1 cellular context compared by ENCODE assay signal in the genomic region with DNA sequence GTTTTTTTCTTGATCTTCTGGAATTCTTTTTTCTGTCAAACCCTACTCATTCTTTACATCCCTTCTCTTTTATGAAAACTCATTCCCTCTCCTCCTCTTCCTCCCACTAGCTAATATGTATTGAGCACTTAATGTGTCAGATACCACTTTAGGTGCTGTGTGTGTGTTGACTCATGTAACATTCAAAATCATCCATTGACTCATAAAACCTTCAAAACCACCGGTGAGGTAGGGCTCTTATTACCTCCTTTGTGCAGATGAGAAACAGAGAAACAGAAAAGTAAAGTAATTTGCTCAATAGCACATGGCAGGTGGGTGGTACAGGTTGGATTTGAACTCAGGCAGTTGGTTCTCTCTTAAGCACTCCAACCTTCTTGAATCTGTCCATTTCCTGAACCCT.
TF ChIP-seq lines count a peak whose summit lies in the region.

No MANE protein-coding gene starts in this region.

TF ChIP-seq in HepG2, 621 proteins besides CTCF, POLR2A, EP300 and RAD21 (continued from another document):
- TF ChIP-seq, protein P1, sequence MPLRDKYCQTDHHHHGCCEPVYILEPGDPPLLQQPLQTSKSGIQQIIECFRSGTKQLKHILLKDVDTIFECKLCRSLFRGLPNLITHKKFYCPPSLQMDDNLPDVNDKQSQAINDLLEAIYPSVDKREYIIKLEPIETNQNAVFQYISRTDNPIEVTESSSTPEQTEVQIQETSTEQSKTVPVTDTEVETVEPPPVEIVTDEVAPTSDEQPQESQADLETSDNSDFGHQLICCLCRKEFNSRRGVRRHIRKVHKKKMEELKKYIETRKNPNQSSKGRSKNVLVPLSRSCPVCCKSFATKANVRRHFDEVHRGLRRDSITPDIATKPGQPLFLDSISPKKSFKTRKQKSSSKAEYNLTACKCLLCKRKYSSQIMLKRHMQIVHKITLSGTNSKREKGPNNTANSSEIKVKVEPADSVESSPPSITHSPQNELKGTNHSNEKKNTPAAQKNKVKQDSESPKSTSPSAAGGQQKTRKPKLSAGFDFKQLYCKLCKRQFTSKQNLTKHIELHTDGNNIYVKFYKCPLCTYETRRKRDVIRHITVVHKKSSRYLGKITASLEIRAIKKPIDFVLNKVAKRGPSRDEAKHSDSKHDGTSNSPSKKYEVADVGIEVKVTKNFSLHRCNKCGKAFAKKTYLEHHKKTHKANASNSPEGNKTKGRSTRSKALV (CRISPR knock-in tag; IDR thresholded peaks at IDR 0.05): 0 out of 2 replicates have a peak, but pooled peaks have one; percentile 28
- TF ChIP-seq ZSCAN9 (CRISPR knock-in tag; IDR thresholded peaks at IDR 0.05; ENCODE audit: borderline replicate concordance) (no peak), FOXK1 (CRISPR knock-in tag; IDR thresholded peaks at IDR 0.05; ENCODE audit: borderline replicate concordance, low read depth) (no peak), ZNF557 (CRISPR knock-in tag; IDR thresholded peaks at IDR 0.05) (no peak), GABPB1 (CRISPR knock-in tag; IDR thresholded peaks at IDR 0.05) (no peak), BRD4 (CRISPR knock-in tag; IDR thresholded peaks at IDR 0.05) (no peak), ZNF724P (CRISPR knock-in tag; IDR thresholded peaks at IDR 0.05; ENCODE audit: borderline replicate concordance) (no peak), ZKSCAN5 (CRISPR knock-in tag; IDR thresholded peaks at IDR 0.05) (no peak), ZBTB8A (CRISPR knock-in tag; IDR thresholded peaks at IDR 0.05; ENCODE audit: borderline replicate concordance, low read depth) (no peak), HNRNPLL (IDR thresholded peaks at IDR 0.05; ENCODE audit: low read depth, low read length, poor library complexity, severe bottlenecking) (no peak), MXD4 (CRISPR knock-in tag; IDR thresholded peaks at IDR 0.05) (no peak), SMAD3 (CRISPR knock-in tag; IDR thresholded peaks at IDR 0.05) (no peak), ZNF205 (CRISPR knock-in tag; IDR thresholded peaks at IDR 0.05) (no peak), ATF7 (IDR thresholded peaks at IDR 0.05) (no peak), ATF7 (CRISPR knock-in tag; IDR thresholded peaks at IDR 0.05) (no peak), HOXD1 (CRISPR knock-in tag; IDR thresholded peaks at IDR 0.05) (no peak), TBX3 (IDR thresholded peaks at IDR 0.05; ENCODE audit: borderline replicate concordance) (0 out of 2 replicates have a peak, but pooled peaks have one; percentile 18), ZNF510 (CRISPR knock-in tag; IDR thresholded peaks at IDR 0.05; ENCODE audit: low read depth) (no peak), DMAP1 (CRISPR knock-in tag; IDR thresholded peaks at IDR 0.05) (no peak), GABPA (IDR thresholded peaks at IDR 0.05; ENCODE audit: low read depth, low read length) (no peak), GABPA (CRISPR knock-in tag; IDR thresholded peaks at IDR 0.05; ENCODE audit: low read depth) (no peak), ZNF7 (CRISPR knock-in tag; IDR thresholded peaks at IDR 0.05) (peak; percentile 64; the same call in 1 of the 2 replicates), KDM1A (CRISPR knock-in tag; IDR thresholded peaks at IDR 0.05) (no peak), TBL1XR1 (IDR thresholded peaks at IDR 0.05; ENCODE audit: borderline replicate concordance, low read length, partially characterized antibody) (no peak), MAZ (IDR thresholded peaks at IDR 0.05; ENCODE audit: borderline replicate concordance, low read depth, low read length) (no peak), MAZ (CRISPR knock-in tag; IDR thresholded peaks at IDR 0.05; ENCODE audit: low read depth) (no peak), MEF2D (CRISPR knock-in tag; IDR thresholded peaks at IDR 0.05) (no peak), ZNF10 (CRISPR knock-in tag; IDR thresholded peaks at IDR 0.05; ENCODE audit: borderline replicate concordance, low read depth) (no peak), SP140L (CRISPR knock-in tag; IDR thresholded peaks at IDR 0.05; ENCODE audit: borderline replicate concordance) (0 out of 2 replicates have a peak, but pooled peaks have one; percentile 35), ZNF644 (CRISPR knock-in tag; IDR thresholded peaks at IDR 0.05; ENCODE audit: low read depth) (no peak), SNAI1 (CRISPR knock-in tag; IDR thresholded peaks at IDR 0.05; ENCODE audit: borderline replicate concordance) (no peak), DNMT1 (CRISPR knock-in tag; IDR thresholded peaks at IDR 0.05) (no peak), CCAR2 (optimal IDR thresholded peaks at IDR 0.05; ENCODE audit: low read depth, low read length) (no peak), ZNF446 (CRISPR knock-in tag; IDR thresholded peaks at IDR 0.05) (no peak), SIN3A (IDR thresholded peaks at IDR 0.05; ENCODE audit: borderline replicate concordance, low read depth, low read length) (no peak), ZBTB38 (CRISPR knock-in tag; IDR thresholded peaks at IDR 0.05) (no peak)
- TF ChIP-seq, protein P2, sequence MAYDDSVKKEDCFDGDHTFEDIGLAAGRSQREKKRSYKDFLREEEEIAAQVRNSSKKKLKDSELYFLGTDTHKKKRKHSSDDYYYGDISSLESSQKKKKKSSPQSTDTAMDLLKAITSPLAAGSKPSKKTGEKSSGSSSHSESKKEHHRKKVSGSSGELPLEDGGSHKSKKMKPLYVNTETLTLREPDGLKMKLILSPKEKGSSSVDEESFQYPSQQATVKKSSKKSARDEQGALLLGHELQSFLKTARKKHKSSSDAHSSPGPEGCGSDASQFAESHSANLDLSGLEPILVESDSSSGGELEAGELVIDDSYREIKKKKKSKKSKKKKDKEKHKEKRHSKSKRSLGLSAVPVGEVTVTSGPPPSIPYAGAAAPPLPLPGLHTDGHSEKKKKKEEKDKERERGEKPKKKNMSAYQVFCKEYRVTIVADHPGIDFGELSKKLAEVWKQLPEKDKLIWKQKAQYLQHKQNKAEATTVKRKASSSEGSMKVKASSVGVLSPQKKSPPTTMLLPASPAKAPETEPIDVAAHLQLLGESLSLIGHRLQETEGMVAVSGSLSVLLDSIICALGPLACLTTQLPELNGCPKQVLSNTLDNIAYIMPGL (CRISPR knock-in tag; IDR thresholded peaks at IDR 0.05; ENCODE audit: borderline replicate concordance in 1 of 2, low read depth in 1 of 2): no peak
- TF ChIP-seq, protein P3, sequence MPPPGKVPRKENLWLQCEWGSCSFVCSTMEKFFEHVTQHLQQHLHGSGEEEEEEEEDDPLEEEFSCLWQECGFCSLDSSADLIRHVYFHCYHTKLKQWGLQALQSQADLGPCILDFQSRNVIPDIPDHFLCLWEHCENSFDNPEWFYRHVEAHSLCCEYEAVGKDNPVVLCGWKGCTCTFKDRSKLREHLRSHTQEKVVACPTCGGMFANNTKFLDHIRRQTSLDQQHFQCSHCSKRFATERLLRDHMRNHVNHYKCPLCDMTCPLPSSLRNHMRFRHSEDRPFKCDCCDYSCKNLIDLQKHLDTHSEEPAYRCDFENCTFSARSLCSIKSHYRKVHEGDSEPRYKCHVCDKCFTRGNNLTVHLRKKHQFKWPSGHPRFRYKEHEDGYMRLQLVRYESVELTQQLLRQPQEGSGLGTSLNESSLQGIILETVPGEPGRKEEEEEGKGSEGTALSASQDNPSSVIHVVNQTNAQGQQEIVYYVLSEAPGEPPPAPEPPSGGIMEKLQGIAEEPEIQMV (CRISPR knock-in tag; IDR thresholded peaks at IDR 0.05; ENCODE audit: low read depth): no peak
- TF ChIP-seq, protein P4, sequence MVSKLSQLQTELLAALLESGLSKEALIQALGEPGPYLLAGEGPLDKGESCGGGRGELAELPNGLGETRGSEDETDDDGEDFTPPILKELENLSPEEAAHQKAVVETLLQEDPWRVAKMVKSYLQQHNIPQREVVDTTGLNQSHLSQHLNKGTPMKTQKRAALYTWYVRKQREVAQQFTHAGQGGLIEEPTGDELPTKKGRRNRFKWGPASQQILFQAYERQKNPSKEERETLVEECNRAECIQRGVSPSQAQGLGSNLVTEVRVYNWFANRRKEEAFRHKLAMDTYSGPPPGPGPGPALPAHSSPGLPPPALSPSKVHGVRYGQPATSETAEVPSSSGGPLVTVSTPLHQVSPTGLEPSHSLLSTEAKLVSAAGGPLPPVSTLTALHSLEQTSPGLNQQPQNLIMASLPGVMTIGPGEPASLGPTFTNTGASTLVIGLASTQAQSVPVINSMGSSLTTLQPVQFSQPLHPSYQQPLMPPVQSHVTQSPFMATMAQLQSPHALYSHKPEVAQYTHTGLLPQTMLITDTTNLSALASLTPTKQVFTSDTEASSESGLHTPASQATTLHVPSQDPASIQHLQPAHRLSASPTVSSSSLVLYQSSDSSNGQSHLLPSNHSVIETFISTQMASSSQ (IDR thresholded peaks at IDR 0.05; ENCODE audit: low read depth): no peak
- TF ChIP-seq, protein P4 (CRISPR knock-in tag; IDR thresholded peaks at IDR 0.05; ENCODE audit: borderline replicate concordance): no peak
- TF ChIP-seq, protein P5, sequence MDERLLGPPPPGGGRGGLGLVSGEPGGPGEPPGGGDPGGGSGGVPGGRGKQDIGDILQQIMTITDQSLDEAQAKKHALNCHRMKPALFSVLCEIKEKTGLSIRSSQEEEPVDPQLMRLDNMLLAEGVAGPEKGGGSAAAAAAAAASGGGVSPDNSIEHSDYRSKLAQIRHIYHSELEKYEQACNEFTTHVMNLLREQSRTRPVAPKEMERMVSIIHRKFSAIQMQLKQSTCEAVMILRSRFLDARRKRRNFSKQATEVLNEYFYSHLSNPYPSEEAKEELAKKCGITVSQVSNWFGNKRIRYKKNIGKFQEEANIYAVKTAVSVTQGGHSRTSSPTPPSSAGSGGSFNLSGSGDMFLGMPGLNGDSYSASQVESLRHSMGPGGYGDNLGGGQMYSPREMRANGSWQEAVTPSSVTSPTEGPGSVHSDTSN (CRISPR knock-in tag; IDR thresholded peaks at IDR 0.05): no peak
- TF ChIP-seq, protein P6, sequence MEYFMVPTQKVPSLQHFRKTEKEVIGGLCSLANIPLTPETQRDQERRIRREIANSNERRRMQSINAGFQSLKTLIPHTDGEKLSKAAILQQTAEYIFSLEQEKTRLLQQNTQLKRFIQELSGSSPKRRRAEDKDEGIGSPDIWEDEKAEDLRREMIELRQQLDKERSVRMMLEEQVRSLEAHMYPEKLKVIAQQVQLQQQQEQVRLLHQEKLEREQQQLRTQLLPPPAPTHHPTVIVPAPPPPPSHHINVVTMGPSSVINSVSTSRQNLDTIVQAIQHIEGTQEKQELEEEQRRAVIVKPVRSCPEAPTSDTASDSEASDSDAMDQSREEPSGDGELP (IDR thresholded peaks at IDR 0.05; ENCODE audit: borderline replicate concordance, low read depth): no peak
- TF ChIP-seq, protein P7, sequence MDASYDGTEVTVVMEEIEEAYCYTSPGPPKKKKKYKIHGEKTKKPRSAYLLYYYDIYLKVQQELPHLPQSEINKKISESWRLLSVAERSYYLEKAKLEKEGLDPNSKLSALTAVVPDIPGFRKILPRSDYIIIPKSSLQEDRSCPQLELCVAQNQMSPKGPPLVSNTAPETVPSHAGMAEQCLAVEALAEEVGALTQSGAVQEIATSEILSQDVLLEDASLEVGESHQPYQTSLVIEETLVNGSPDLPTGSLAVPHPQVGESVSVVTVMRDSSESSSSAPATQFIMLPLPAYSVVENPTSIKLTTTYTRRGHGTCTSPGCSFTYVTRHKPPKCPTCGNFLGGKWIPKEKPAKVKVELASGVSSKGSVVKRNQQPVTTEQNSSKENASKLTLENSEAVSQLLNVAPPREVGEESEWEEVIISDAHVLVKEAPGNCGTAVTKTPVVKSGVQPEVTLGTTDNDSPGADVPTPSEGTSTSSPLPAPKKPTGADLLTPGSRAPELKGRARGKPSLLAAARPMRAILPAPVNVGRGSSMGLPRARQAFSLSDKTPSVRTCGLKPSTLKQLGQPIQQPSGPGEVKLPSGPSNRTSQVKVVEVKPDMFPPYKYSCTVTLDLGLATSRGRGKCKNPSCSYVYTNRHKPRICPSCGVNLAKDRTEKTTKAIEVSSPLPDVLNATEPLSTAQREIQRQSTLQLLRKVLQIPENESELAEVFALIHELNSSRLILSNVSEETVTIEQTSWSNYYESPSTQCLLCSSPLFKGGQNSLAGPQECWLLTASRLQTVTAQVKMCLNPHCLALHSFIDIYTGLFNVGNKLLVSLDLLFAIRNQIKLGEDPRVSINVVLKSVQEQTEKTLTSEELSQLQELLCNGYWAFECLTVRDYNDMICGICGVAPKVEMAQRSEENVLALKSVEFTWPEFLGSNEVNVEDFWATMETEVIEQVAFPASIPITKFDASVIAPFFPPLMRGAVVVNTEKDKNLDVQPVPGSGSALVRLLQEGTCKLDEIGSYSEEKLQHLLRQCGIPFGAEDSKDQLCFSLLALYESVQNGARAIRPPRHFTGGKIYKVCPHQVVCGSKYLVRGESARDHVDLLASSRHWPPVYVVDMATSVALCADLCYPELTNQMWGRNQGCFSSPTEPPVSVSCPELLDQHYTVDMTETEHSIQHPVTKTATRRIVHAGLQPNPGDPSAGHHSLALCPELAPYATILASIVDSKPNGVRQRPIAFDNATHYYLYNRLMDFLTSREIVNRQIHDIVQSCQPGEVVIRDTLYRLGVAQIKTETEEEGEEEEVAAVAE (CRISPR knock-in tag; IDR thresholded peaks at IDR 0.05; ENCODE audit: borderline replicate concordance): peak; percentile 55; the same call in 1 of the 2 replicates
- TF ChIP-seq, protein P8, sequence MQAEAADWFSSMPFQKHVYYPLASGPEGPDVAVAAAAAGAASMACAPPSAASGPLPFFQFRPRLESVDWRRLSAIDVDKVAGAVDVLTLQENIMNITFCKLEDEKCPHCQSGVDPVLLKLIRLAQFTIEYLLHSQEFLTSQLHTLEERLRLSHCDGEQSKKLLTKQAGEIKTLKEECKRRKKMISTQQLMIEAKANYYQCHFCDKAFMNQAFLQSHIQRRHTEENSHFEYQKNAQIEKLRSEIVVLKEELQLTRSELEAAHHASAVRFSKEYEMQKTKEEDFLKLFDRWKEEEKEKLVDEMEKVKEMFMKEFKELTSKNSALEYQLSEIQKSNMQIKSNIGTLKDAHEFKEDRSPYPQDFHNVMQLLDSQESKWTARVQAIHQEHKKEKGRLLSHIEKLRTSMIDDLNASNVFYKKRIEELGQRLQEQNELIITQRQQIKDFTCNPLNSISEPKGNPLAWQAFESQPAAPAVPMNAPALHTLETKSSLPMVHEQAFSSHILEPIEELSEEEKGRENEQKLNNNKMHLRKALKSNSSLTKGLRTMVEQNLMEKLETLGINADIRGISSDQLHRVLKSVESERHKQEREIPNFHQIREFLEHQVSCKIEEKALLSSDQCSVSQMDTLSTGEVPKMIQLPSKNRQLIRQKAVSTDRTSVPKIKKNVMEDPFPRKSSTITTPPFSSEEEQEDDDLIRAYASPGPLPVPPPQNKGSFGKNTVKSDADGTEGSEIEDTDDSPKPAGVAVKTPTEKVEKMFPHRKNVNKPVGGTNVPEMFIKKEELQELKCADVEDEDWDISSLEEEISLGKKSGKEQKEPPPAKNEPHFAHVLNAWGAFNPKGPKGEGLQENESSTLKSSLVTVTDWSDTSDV (CRISPR knock-in tag; IDR thresholded peaks at IDR 0.05): no peak
